Comparison of ENCODE assay signal across 12 cellular contexts in genomic region chr11:14331476-14332136, GRCh38. TPM values are rescaled to one million over a fixed set of nuclear protein-coding genes. Genes with fewer than 3 reads are reported as not detected.
DNase-seq lines count a peak whose midpoint lies in the region; ATAC-seq and TF ChIP-seq lines count a peak whose summit lies in the region.
"Had no signal": no experiment of that assay in that cellular context is flagged by ENCODE, and none has a peak within 500 bp of the region (broad histone marks: within the 10 kb centered on the region; RNA-seq: fewer than 3 reads in every experiment).

No MANE protein-coding gene starts in this region.

- no peaks in the 10 kb centered on the region for H3K9me3 ChIP-seq in H9 (ENCODE audit: control insufficient read depth, low read depth, low read length)
- H3K9me3 ChIP-seq: gastrocnemius medialis had no signal

- H3K27ac Mint-ChIP-seq in H9 (peak overlapping the region; percentile 3 to 85 (median 25); a peak in 4 of 7 replicates), naive B cell (peak overlapping the region; percentile 45 to 97 (median 83))
- H3K27ac Mint-ChIP-seq: T-helper 2 cell treated with Interferon-gamma antibody and Interleukin-4, amounts not matched to agents 5 μg/mL and 100 μg/mL, for 36 hours had no signal

- H2BK12ac ChIP-seq in H9 (ENCODE audit: insufficient read length, low read depth, low read length): no peak overlapping the region

- H3K4me1 Mint-ChIP-seq in H9 (peaks cover 62 to 63% of the 10 kb centered on the region in 2 experiments), naive B cell (peaks cover 46 to 88% (median 68%) of the 10 kb centered on the region in 3 donors)

- no peak overlapping the region for H4K5ac ChIP-seq in H9 (ENCODE audit: insufficient read length, low read depth, low read length)

- ATAC-seq in GM18873 (IDR thresholded peaks at IDR 0.05; ENCODE audit: low FRiP score, unreplicated experiment) (peak; percentile 32), HG03442 (IDR thresholded peaks at IDR 0.05; ENCODE audit: unreplicated experiment) (peak; percentile 59), naive B cell (ENCODE audit: low read depth in 2 of 2) (peak; percentile 90 to 91), GM19463 (IDR thresholded peaks at IDR 0.05; ENCODE audit: unreplicated experiment) (no peak)
- ATAC-seq: gastrocnemius medialis had no signal

- H3K23me2 ChIP-seq in H9 (ENCODE audit: insufficient read length, low read depth, low read length, poor library complexity, severe bottlenecking): no peaks in the 10 kb centered on the region

- H3K18ac ChIP-seq in H9 (ENCODE audit: insufficient read length, low read depth, low read length): no peak overlapping the region

- no peak overlapping the region for H4K8ac ChIP-seq in H9 (replicated peaks; ENCODE audit: insufficient read length, low read depth, low read length)

- no peak overlapping the region for H2BK15ac ChIP-seq in H9 (ENCODE audit: low read depth, low read length)

- DNase-seq in H9: no peak
- peak; percentile 54 for DNase-seq in naive B cell
- DNase-seq in AML-193 (lab: John Stamatoyannopoulos, UW): no peak
- DNase-seq in hippocampal formation (lab: John Stamatoyannopoulos, UW): no peak
- DNase-seq: Caco-2; gastrocnemius medialis; NCI-H187; stimulated activated CD8-positive, alpha-beta memory T cell treated with anti-CD3 and anti-CD28 coated beads, Interleukin-4, amount 100 ng/mL, for 48 hours had no signal

- no peak overlapping the region for H3K14ac ChIP-seq in H9 (ENCODE audit: insufficient read depth, low read length)

- no CpG with 5 or more reads among the region's 6 CpGs for WGBS in H9 (ENCODE audit: extremely low coverage, insufficient read length, low lambda C conversion rate)

- H3T11ph ChIP-seq in H9 (ENCODE audit: low read length): no peak overlapping the region

- no peak overlapping the region for H3K56ac ChIP-seq in H9 (ENCODE audit: insufficient read length, low read depth, low read length)

- no peak overlapping the region for H2BK120ac ChIP-seq in H9 (ENCODE audit: low read depth, low read length, poor library complexity, severe bottlenecking)

- H3K4me3 Mint-ChIP-seq in H9 (no peak overlapping the region), naive B cell (peak overlapping the region; percentile 31 to 88 (median 67))
- H3K4me3 Mint-ChIP-seq: T-helper 2 cell treated with Interferon-gamma antibody and Interleukin-4, amounts not matched to agents 5 μg/mL and 100 μg/mL, for 36 hours had no signal

- H3K4ac ChIP-seq in H9 (ENCODE audit: low read depth, low read length): no peak overlapping the region

- H3K9me3 Mint-ChIP-seq in H9 (peaks cover 3 to 9% of the 10 kb centered on the region in 2 experiments), naive B cell (peaks cover 4 to 11% (median 9%) of the 10 kb centered on the region in 7 donors)

- H3K23ac ChIP-seq in H9 (ENCODE audit: insufficient read length, low read depth, low read length): no peak overlapping the region

- peaks cover 6% of the 10 kb centered on the region for H3K79me1 ChIP-seq in H9 (ENCODE audit: insufficient read depth, low read depth, low read length, poor library complexity, severe bottlenecking)

- H3K27ac ChIP-seq in H9 (ENCODE audit: insufficient read length, low read depth, low read length): no peak overlapping the region
- H3K27ac ChIP-seq: gastrocnemius medialis had no signal

- H2AFZ ChIP-seq in H9 (ENCODE audit: low read length): no peak overlapping the region

- H3K79me2 ChIP-seq in H9 (ENCODE audit: insufficient read depth, low read length): peaks cover 60% of the 10 kb centered on the region

- no peak overlapping the region for H3K9ac ChIP-seq in H9 (ENCODE audit: extremely low read depth, insufficient read length, low read length)

- H3K27me3 Mint-ChIP-seq in H9 (ENCODE audit: low read depth) (no peaks in the 10 kb centered on the region), naive B cell (no peaks in the 10 kb centered on the region)

- H4K91ac ChIP-seq in H9 (ENCODE audit: insufficient read length, low read depth, low read length): no peak overlapping the region

- H3K27me3 ChIP-seq in H9 (ENCODE audit: insufficient read depth, low read length): no peaks in the 10 kb centered on the region
- H3K27me3 ChIP-seq: gastrocnemius medialis had no signal

- no peak overlapping the region for H3K4me2 ChIP-seq in H9 (ENCODE audit: insufficient read depth, insufficient read length, low read length)

- no peak for TF ChIP-seq CTCF in H9 (conservative IDR thresholded peaks at IDR 0.05)

- H3K36me3 Mint-ChIP-seq in H9 (ENCODE audit: insufficient read depth in 1 of 3, low read depth in 3 of 3) (peaks cover 5 to 9% (median 7%) of the 10 kb centered on the region in 3 experiments), naive B cell (peaks cover 5 to 9% of the 10 kb centered on the region in 2 donors)

- H3K4me1 ChIP-seq in H9 (ENCODE audit: insufficient read depth, low read length): peaks cover 16% of the 10 kb centered on the region; the same call in 1 of the 2 replicates
- H3K4me1 ChIP-seq: Caco-2 had no signal

- no peaks in the 10 kb centered on the region for H4K20me1 ChIP-seq in H9 (ENCODE audit: control insufficient read depth, insufficient read depth, insufficient read length)

- no peak overlapping the region for H2BK20ac ChIP-seq in H9 (ENCODE audit: low read depth, low read length, poor library complexity, severe bottlenecking)

- H2AK5ac ChIP-seq in H9 (ENCODE audit: insufficient read length, low read length): no peak overlapping the region

- H2BK5ac ChIP-seq in H9 (ENCODE audit: insufficient read length, low read length): no peak overlapping the region

RNA-seq across cellular contexts. Expression of gene RRAS2, which starts 27.4 kb away (rescaled TPM):
- 154 and 158 TPM in 2 replicates for total RNA-seq in H9 (2021)
- 100 to 1,000 TPM in 4 of 6 donors, 10 to 100 TPM in 2; 95.9 to 155 (median 118) TPM for polyA plus RNA-seq in naive B cell (ENCODE audit: low read depth in 6 of 6)

Comparison
In these comparisons a context has a peak if more than half of its experiments do, and no peak if none do; other contexts are left out.
1. H3K4me3 Mint-ChIP-seq: peak in naive B cell (8 of 8); none in H9 (0 of 2).